Comparison of ENCODE assay signal across 12 cellular contexts in genomic region chr1:228903573-228904122, GRCh38.
DNase-seq lines count a peak whose midpoint lies in the region; ATAC-seq and TF ChIP-seq lines count a peak whose summit lies in the region.
"Had no signal": no experiment of that assay in that cellular context is flagged by ENCODE, and none has a peak within 500 bp of the region (broad histone marks: within the 10 kb centered on the region; RNA-seq: fewer than 3 reads in every experiment).

No MANE protein-coding gene starts in this region.

- H3K4me3 ChIP-seq in left ventricle myocardium inferior, result no peak overlapping the region
- no peak overlapping the region for H3K4me3 ChIP-seq in fibroblast of pulmonary artery (replicated peaks; ENCODE audit: low read depth, low read length)
- H3K4me3 ChIP-seq in neural progenitor cell, result no peak overlapping the region
- no peak overlapping the region for H3K4me3 ChIP-seq in vagina
- H3K4me3 ChIP-seq: GM12878 had no signal

- H4K20me1 ChIP-seq in neural progenitor cell (ENCODE audit: low read depth), result no peaks in the 10 kb centered on the region

- H3K27me3 ChIP-seq in left ventricle myocardium inferior (ENCODE audit: low read depth), result peaks cover 31% of the 10 kb centered on the region
- H3K27me3 ChIP-seq in neural progenitor cell, result no peaks in the 10 kb centered on the region
- no peaks in the 10 kb centered on the region for H3K27me3 ChIP-seq in vagina

- peak overlapping the region; percentile 52 for H3K27ac ChIP-seq in left ventricle myocardium inferior (replicated peaks)
- no peak overlapping the region for H3K27ac ChIP-seq in neural progenitor cell
- peak overlapping the region; percentile 74 for H3K27ac ChIP-seq in vagina

- no peak overlapping the region for H3K9ac ChIP-seq in neural progenitor cell

- no peak overlapping the region for H3K27ac Mint-ChIP-seq in neural progenitor cell
- H3K27ac Mint-ChIP-seq: B cell had no signal

- no peak for TF ChIP-seq CTCF in left ventricle myocardium inferior (IDR thresholded peaks at IDR 0.05; ENCODE audit: borderline replicate concordance)
- no peak for TF ChIP-seq CTCF in fibroblast of pulmonary artery (IDR thresholded peaks at IDR 0.05; ENCODE audit: low read length, missing control alignments)
- no peak for TF ChIP-seq CTCF in neural progenitor cell (IDR thresholded peaks at IDR 0.05)
- TF ChIP-seq CTCF in vagina (IDR thresholded peaks at IDR 0.05), result no peak

- no peaks in the 10 kb centered on the region for H3K36me3 ChIP-seq in left ventricle myocardium inferior
- no peaks in the 10 kb centered on the region for H3K36me3 ChIP-seq in neural progenitor cell
- no peaks in the 10 kb centered on the region for H3K36me3 ChIP-seq in vagina

- H3K4me1 ChIP-seq in left ventricle myocardium inferior (peaks cover 19% of the 10 kb centered on the region), neural progenitor cell (peaks cover 21% of the 10 kb centered on the region), vagina (peaks cover 42% of the 10 kb centered on the region)

- TF ChIP-seq POLR2A in vagina (IDR thresholded peaks at IDR 0.05), result no peak

- no peaks in the 10 kb centered on the region for H3K9me3 Mint-ChIP-seq in neural progenitor cell

- no peak for ATAC-seq in Right ventricle myocardium inferior
- no peak for ATAC-seq in GM19397 (IDR thresholded peaks at IDR 0.05; ENCODE audit: unreplicated experiment)
- no peak for ATAC-seq in HG02642 (IDR thresholded peaks at IDR 0.05; ENCODE audit: poor library complexity, unreplicated experiment)
- ATAC-seq: GM12878 had no signal

- H3K9me3 ChIP-seq in left ventricle myocardium inferior (replicated peaks), result peaks cover 13% of the 10 kb centered on the region
- H3K9me3 ChIP-seq in neural progenitor cell (ENCODE audit: low read depth), result no peaks in the 10 kb centered on the region
- no peaks in the 10 kb centered on the region for H3K9me3 ChIP-seq in vagina

- no peaks in the 10 kb centered on the region for H3F3A ChIP-seq in neural progenitor cell (ENCODE audit: low read depth)

- H3K4me1 Mint-ChIP-seq in neural progenitor cell, result peaks cover 51% of the 10 kb centered on the region

- no peaks in the 10 kb centered on the region for H3K36me3 Mint-ChIP-seq in neural progenitor cell

- H3K4me2 ChIP-seq in neural progenitor cell, result no peak overlapping the region

- DNase-seq in left ventricle myocardium inferior, result no peak
- no peak for DNase-seq in Right ventricle myocardium inferior (ENCODE audit: missing footprints)
- peak; percentile 17 for DNase-seq in fibroblast of pulmonary artery (ENCODE audit: low read depth)
- DNase-seq in neural progenitor cell (ENCODE audit: low spot score), result no peak
- peak in 1 of 2 donors; percentile 40 for DNase-seq in vagina (ENCODE audit: extremely low spot score in 2 of 2)
- DNase-seq in activated CD4-positive, alpha-beta T cell treated with anti-CD3 and anti-CD28 coated beads, Interleukin-2, amount 50 U/mL, for 1 hour, result no peak
- DNase-seq: activated CD4-positive, alpha-beta T cell treated with anti-CD3 and anti-CD28 coated beads for 1 hour; stimulated activated CD8-positive, alpha-beta memory T cell treated with anti-CD3 and anti-CD28 coated beads, Interleukin-4, amount 100 ng/mL, for 48 hours had no signal

- peaks cover 10% of the 10 kb centered on the region for H3K27me3 Mint-ChIP-seq in neural progenitor cell (ENCODE audit: insufficient read depth, low read depth)

- H3K4me3 Mint-ChIP-seq in neural progenitor cell, result no peak overlapping the region
- H3K4me3 Mint-ChIP-seq: B cell had no signal

- intact Hi-C loops in left ventricle myocardium inferior (cut with micrococcal nuclease) (no loop called here), Right ventricle myocardium inferior (cut with DNase I) (no loop called here), vagina (cut with DNase I) (no loop called here)

- peak overlapping the region; percentile 13 for H2AFZ ChIP-seq in neural progenitor cell (replicated peaks)

- no peaks in the 10 kb centered on the region for H3K79me2 ChIP-seq in neural progenitor cell (ENCODE audit: low read depth)
